1 cellular context compared by ENCODE assay signal in the genomic region with DNA sequence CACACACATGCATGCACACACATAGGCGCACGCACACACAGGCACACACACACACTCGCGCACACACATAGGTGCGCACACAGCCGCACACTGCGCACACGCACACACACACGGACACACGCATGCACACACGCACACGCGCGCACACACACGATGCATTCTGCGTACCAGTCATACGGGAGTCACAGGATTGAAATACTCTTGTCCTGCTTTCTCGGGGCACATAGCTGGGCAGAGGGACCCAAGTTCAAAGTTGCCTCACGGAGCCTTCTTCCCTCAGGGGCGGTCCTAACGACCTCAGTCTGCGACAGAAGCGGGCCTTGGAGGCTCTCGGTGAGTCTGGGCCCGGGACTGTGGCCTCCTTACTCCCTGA.
TF ChIP-seq lines count a peak whose summit lies in the region.

No MANE protein-coding gene starts in this region.

TF ChIP-seq in K562, 482 proteins besides CTCF, POLR2A, EP300 and RAD21 (continued from another document):
- TF ChIP-seq, protein P1, sequence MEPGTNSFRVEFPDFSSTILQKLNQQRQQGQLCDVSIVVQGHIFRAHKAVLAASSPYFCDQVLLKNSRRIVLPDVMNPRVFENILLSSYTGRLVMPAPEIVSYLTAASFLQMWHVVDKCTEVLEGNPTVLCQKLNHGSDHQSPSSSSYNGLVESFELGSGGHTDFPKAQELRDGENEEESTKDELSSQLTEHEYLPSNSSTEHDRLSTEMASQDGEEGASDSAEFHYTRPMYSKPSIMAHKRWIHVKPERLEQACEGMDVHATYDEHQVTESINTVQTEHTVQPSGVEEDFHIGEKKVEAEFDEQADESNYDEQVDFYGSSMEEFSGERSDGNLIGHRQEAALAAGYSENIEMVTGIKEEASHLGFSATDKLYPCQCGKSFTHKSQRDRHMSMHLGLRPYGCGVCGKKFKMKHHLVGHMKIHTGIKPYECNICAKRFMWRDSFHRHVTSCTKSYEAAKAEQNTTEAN (CRISPR knock-in tag; IDR thresholded peaks at IDR 0.05), result 0 out of 2 replicates have a peak, but pooled peaks have one; percentile 53
- TF ChIP-seq, protein P2, sequence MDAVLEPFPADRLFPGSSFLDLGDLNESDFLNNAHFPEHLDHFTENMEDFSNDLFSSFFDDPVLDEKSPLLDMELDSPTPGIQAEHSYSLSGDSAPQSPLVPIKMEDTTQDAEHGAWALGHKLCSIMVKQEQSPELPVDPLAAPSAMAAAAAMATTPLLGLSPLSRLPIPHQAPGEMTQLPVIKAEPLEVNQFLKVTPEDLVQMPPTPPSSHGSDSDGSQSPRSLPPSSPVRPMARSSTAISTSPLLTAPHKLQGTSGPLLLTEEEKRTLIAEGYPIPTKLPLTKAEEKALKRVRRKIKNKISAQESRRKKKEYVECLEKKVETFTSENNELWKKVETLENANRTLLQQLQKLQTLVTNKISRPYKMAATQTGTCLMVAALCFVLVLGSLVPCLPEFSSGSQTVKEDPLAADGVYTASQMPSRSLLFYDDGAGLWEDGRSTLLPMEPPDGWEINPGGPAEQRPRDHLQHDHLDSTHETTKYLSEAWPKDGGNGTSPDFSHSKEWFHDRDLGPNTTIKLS (IDR thresholded peaks at IDR 0.05; ENCODE audit: borderline replicate concordance, low read depth), result no peak
